In genomic region chr16:84595052-84595481, GRCh38 we compare ENCODE assay signal across 9 cellular contexts. TPM values are rescaled to one million over a fixed set of nuclear protein-coding genes. Genes with fewer than 3 reads are reported as not detected.
DNase-seq lines count a peak whose midpoint lies in the region; ATAC-seq, FAIRE-seq and TF ChIP-seq lines count a peak whose summit lies in the region.
"Had no signal": no experiment of that assay in that cellular context is flagged by ENCODE, and none has a peak within 500 bp of the region (broad histone marks: within the 10 kb centered on the region; RNA-seq: fewer than 3 reads in every experiment).

No MANE protein-coding gene starts in this region.

- TF ChIP-seq CTCF in WTC11 (IDR thresholded peaks at IDR 0.05) (no peak), glutamatergic neuron (IDR thresholded peaks at IDR 0.05; ENCODE audit: partially characterized antibody, unreplicated experiment) (no peak), Calu3 (IDR thresholded peaks at IDR 0.05; ENCODE audit: unreplicated experiment) (no peak), osteoblast (IDR thresholded peaks at IDR 0.05; ENCODE audit: extremely low read depth, low read depth, low read length) (no peak)

- H3K79me2 ChIP-seq in osteoblast (ENCODE audit: insufficient read depth, low read length): peaks cover 83% of the 10 kb centered on the region

- H3K9me3 ChIP-seq in osteoblast (ENCODE audit: low read depth, low read length): no peaks in the 10 kb centered on the region
- H3K9me3 ChIP-seq: HAP-1 had no signal

- H3K4me1 ChIP-seq in rectal smooth muscle tissue (ENCODE audit: control insufficient read depth, insufficient read depth, low read length) (peaks cover 7% of the 10 kb centered on the region), osteoblast (ENCODE audit: insufficient read depth, low read length) (peaks cover 14% of the 10 kb centered on the region)
- H3K4me1 ChIP-seq: HAP-1 had no signal

- H3K27ac Mint-ChIP-seq in WTC11 (peak overlapping the region; percentile 51; the same call in 1 of the 2 replicates), glutamatergic neuron (ENCODE audit: unreplicated experiment) (peak overlapping the region; percentile 33), Calu3 (ENCODE audit: unreplicated experiment) (no peak overlapping the region)

- POLR2A ChIA-PET in WTC11 (lab: Charles Lee): no interaction called here

- 0 out of 2 replicates have a peak, but pooled peaks have one; percentile 7 for TF ChIP-seq POLR2A in GM12892 (IDR thresholded peaks at IDR 0.05; ENCODE audit: low read depth, low read length)

- H3K36me3 Mint-ChIP-seq in WTC11: peaks cover 16% of the 10 kb centered on the region; the same call in 1 of the 2 replicates
- peaks cover 5% of the 10 kb centered on the region for H3K36me3 Mint-ChIP-seq in glutamatergic neuron (ENCODE audit: unreplicated experiment)
- H3K36me3 Mint-ChIP-seq in Calu3 (ENCODE audit: insufficient read depth, unreplicated experiment): peaks cover 29% of the 10 kb centered on the region

- DNase-seq in GM12892 (ENCODE audit: insufficient read length): no peak
- DNase-seq in WTC11 (ENCODE audit: low spot score): no peak
- DNase-seq in glutamatergic neuron: no peak
- DNase-seq in Calu3: no peak
- DNase-seq in osteoblast (ENCODE audit: insufficient read length, low spot score, missing footprints): no peak
- DNase-seq in NCI-H774 (lab: John Stamatoyannopoulos, UW): no peak

- no peak overlapping the region for H3K9ac ChIP-seq in rectal smooth muscle tissue (ENCODE audit: low read length)

- H4K20me1 ChIP-seq in osteoblast (ENCODE audit: insufficient read depth, low read length): peaks cover 59% of the 10 kb centered on the region

- H3K27ac ChIP-seq in rectal smooth muscle tissue (ENCODE audit: low read depth, low read length) (no peak overlapping the region), osteoblast (ENCODE audit: low read depth, low read length) (no peak overlapping the region)

- H3K9me3 Mint-ChIP-seq in WTC11: no peaks in the 10 kb centered on the region
- H3K9me3 Mint-ChIP-seq in glutamatergic neuron (ENCODE audit: unreplicated experiment): peaks cover 6% of the 10 kb centered on the region
- H3K9me3 Mint-ChIP-seq in Calu3 (ENCODE audit: low read depth, unreplicated experiment): no peaks in the 10 kb centered on the region

- no peaks in the 10 kb centered on the region for H3K27me3 Mint-ChIP-seq in WTC11 (ENCODE audit: low read depth)
- H3K27me3 Mint-ChIP-seq in glutamatergic neuron (ENCODE audit: unreplicated experiment): peaks cover 14% of the 10 kb centered on the region
- H3K27me3 Mint-ChIP-seq in Calu3 (ENCODE audit: unreplicated experiment): no peaks in the 10 kb centered on the region

- intact Hi-C loops in Calu3 (cut with micrococcal nuclease; ENCODE audit: unreplicated experiment): no loop called here

- CTCF ChIA-PET in WTC11 (lab: Charles Lee) (interaction anchor here (0.7 to 1.5 kb wide), 4 partner anchors 9 to 84 kb away, joined by 3 to 5 read pairs (median 3); no protein-coding TSS in a partner anchor), Calu3 (lab: Charles Lee) (no interaction called here)

- H3K4me3 ChIP-seq in rectal smooth muscle tissue (ENCODE audit: low read length) (peak overlapping the region; percentile 52), osteoblast (ENCODE audit: insufficient read depth, low read length) (no peak overlapping the region)
- H3K4me3 ChIP-seq: HAP-1 had no signal

- H3K36me3 ChIP-seq in rectal smooth muscle tissue (ENCODE audit: control insufficient read depth, insufficient read depth, low read length) (no peaks in the 10 kb centered on the region), osteoblast (ENCODE audit: insufficient read depth, low read length) (peaks cover 24% of the 10 kb centered on the region)
- H3K36me3 ChIP-seq: HAP-1 had no signal

- ATAC-seq in WTC11 (no peak), HG03097 (IDR thresholded peaks at IDR 0.05; ENCODE audit: low FRiP score, unreplicated experiment) (no peak)

- FAIRE-seq in GM12892 (lab: Jason Lieb, UNC): no peak

- no TSS peak for BruUV-seq in Calu3 (replicated peaks; lab: Mats Ljungman, UMichigan)

- H3K4me2 ChIP-seq in osteoblast (ENCODE audit: insufficient read depth, low read length): no peak overlapping the region

- no peaks in the 10 kb centered on the region for H3K27me3 ChIP-seq in rectal smooth muscle tissue (ENCODE audit: control insufficient read depth, insufficient read depth, low read length)
- H3K27me3 ChIP-seq in osteoblast (ENCODE audit: insufficient read depth, low read length): no peaks in the 10 kb centered on the region

- H2AFZ ChIP-seq in osteoblast (ENCODE audit: low read length): no peak overlapping the region

- H3K4me1 Mint-ChIP-seq in WTC11 (peaks cover 52% of the 10 kb centered on the region), glutamatergic neuron (ENCODE audit: low read depth, unreplicated experiment) (peaks cover 58% of the 10 kb centered on the region), Calu3 (ENCODE audit: low read depth, unreplicated experiment) (peaks cover 18% of the 10 kb centered on the region)

- H3K4me3 Mint-ChIP-seq in WTC11: no peak overlapping the region
- peak overlapping the region; percentile 42 for H3K4me3 Mint-ChIP-seq in glutamatergic neuron (ENCODE audit: unreplicated experiment)
- no peak overlapping the region for H3K4me3 Mint-ChIP-seq in Calu3 (ENCODE audit: low read depth, unreplicated experiment)

TF ChIP-seq in WTC11, 78 proteins besides CTCF, POLR2A, EP300 and RAD21:
- TF ChIP-seq CREB1 (CRISPR knock-in tag; IDR thresholded peaks at IDR 0.05): no peak
- TF ChIP-seq, protein P1, sequence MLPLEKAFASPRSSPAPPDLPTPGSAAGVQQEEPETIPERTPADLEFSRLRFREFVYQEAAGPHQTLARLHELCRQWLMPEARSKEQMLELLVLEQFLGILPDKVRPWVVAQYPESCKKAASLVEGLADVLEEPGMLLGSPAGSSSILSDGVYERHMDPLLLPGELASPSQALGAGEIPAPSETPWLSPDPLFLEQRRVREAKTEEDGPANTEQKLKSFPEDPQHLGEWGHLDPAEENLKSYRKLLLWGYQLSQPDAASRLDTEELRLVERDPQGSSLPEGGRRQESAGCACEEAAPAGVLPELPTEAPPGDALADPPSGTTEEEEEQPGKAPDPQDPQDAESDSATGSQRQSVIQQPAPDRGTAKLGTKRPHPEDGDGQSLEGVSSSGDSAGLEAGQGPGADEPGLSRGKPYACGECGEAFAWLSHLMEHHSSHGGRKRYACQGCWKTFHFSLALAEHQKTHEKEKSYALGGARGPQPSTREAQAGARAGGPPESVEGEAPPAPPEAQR (CRISPR knock-in tag; IDR thresholded peaks at IDR 0.05): no peak
- no peak for TF ChIP-seq KAT7 (CRISPR knock-in tag; IDR thresholded peaks at IDR 0.05; ENCODE audit: borderline replicate concordance)
- TF ChIP-seq, protein P2, sequence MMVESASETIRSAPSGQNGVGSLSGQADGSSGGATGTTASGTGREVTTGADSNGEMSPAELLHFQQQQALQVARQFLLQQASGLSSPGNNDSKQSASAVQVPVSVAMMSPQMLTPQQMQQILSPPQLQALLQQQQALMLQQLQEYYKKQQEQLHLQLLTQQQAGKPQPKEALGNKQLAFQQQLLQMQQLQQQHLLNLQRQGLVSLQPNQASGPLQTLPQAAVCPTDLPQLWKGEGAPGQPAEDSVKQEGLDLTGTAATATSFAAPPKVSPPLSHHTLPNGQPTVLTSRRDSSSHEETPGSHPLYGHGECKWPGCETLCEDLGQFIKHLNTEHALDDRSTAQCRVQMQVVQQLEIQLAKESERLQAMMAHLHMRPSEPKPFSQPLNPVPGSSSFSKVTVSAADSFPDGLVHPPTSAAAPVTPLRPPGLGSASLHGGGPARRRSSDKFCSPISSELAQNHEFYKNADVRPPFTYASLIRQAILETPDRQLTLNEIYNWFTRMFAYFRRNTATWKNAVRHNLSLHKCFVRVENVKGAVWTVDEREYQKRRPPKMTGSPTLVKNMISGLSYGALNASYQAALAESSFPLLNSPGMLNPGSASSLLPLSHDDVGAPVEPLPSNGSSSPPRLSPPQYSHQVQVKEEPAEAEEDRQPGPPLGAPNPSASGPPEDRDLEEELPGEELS (CRISPR knock-in tag; IDR thresholded peaks at IDR 0.05): no peak
- TF ChIP-seq RELA (CRISPR knock-in tag; IDR thresholded peaks at IDR 0.05; ENCODE audit: borderline replicate concordance): no peak
- TF ChIP-seq FOXK1 (CRISPR knock-in tag; IDR thresholded peaks at IDR 0.05): no peak
- TF ChIP-seq EMX1 (CRISPR knock-in tag; IDR thresholded peaks at IDR 0.05): no peak
- TF ChIP-seq HMGA2 (CRISPR knock-in tag; IDR thresholded peaks at IDR 0.05): no peak
- no peak for TF ChIP-seq ZNF416 (CRISPR knock-in tag; IDR thresholded peaks at IDR 0.05)

RNA-seq across cellular contexts. Expression of gene COTL1, which starts 22.8 kb away (rescaled TPM):
- 375 TPM for polyA plus RNA-seq in GM12892 (2012; ENCODE audit: missing spikeins)
- total RNA-seq in WTC11 (2021) (102 to 122 TPM (median 122 TPM) in 3 replicates), glutamatergic neuron (ENCODE audit: unreplicated experiment) (545 TPM), Calu3 (2022) (312 and 343 TPM in 2 replicates), osteoblast (145 and 170 TPM in 2 replicates)

RNA-seq across cellular contexts. Expression of gene KLHL36, which starts 53.2 kb away (rescaled TPM):
- polyA plus RNA-seq in GM12892 (2012; ENCODE audit: missing spikeins): 11.3 TPM
- total RNA-seq in WTC11 (2021) (55.7 to 56.1 TPM (median 55.8 TPM) in 3 replicates), glutamatergic neuron (ENCODE audit: unreplicated experiment) (38.2 TPM), Calu3 (2022) (90.4 and 93.6 TPM in 2 replicates), osteoblast (67.5 and 69.1 TPM in 2 replicates)
